In the genomic region with DNA sequence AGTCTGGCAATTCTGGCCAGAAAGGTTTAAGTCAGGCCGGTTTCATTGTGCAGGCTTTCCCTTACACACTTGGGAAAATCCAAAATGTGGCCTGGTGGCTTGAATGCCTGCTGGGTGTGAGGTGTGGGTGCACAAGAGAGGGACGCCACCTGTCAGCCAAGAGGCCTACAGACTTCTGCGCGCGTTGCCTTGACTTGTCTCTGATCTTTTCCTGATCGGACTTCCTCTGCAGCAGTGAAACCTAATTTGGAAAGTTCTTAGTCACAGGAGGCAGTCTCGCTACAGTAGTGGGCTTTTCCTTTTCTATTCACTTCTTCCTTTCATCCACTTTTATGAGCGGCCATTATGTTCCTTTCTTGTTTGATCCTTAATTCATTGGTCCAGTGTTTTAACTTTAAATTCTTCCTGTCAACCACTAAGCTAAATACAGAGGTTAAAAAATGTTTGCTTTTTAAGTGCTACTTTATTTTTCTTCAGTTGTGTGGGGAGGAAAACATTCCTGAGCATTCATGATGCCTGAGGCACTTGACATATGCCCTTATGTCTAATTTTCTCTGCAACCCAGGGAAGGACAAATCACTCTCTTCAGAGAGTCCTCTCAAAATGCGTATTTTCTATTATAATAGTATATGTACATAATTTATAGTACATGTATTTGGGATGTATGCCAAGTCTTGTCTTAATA, we compare ENCODE assay signal across 16 cellular contexts.
DNase-seq lines count a peak whose midpoint lies in the region; ATAC-seq, FAIRE-seq and TF ChIP-seq lines count a peak whose summit lies in the region.
"Had no signal": no experiment of that assay in that cellular context is flagged by ENCODE, and none has a peak within 500 bp of the region (broad histone marks: within the 10 kb centered on the region; RNA-seq: fewer than 3 reads in every experiment).

No MANE protein-coding gene starts in this region.

- H3K4me1 ChIP-seq in left ventricle myocardium inferior = peaks cover 87% of the 10 kb centered on the region
- H3K4me1 ChIP-seq in heart left ventricle = peaks cover 6 to 67% (median 42%) of the 10 kb centered on the region in 12 donors
- H3K4me1 ChIP-seq in kidney (ENCODE audit: control insufficient read depth in 1 of 2, insufficient read depth in 1 of 2, low read depth in 1 of 2, low read length in 2 of 2) = peaks cover 33 to 37% of the 10 kb centered on the region in 2 donors

- H3K9ac ChIP-seq in kidney (ENCODE audit: low read length in 2 of 2) = no peak overlapping the region

- no peak overlapping the region for H3K4me3 ChIP-seq in left ventricle myocardium inferior
- H3K4me3 ChIP-seq in heart left ventricle = no peak overlapping the region
- no peak overlapping the region for H3K4me3 ChIP-seq in kidney (ENCODE audit: low read length in 2 of 2)
- H3K4me3 ChIP-seq: esophagus muscularis mucosa, spleen had no signal

- DNase-seq in left ventricle myocardium inferior (no peak), heart left ventricle (no peak), NCI-H69 (lab: John Stamatoyannopoulos, UW) (peak; percentile 48), kidney (no peak), GM13977 (ENCODE audit: low spot score) (no peak), DMS79 (lab: John Stamatoyannopoulos, UW) (no peak), AML-193 (lab: John Stamatoyannopoulos, UW) (no peak)
- DNase-seq: activated CD8-positive, alpha-beta memory T cell treated with anti-CD3 and anti-CD28 coated beads, Interleukin-2, amount 10 ng/mL, durations not matched to agents 7 days and 5 days; aorta; NCI-H1436 treated with DMSO at 0.1 percent for 48 hours; spleen; T-helper 1 cell had no signal

- in situ Hi-C loops in GM13977 (cut with MboI; ENCODE audit: low pct_unique_long_range_greater_than_20kb, low sequenced_read_pairs, unreplicated experiment) = no loop called here

- TF ChIP-seq CTCF in left ventricle myocardium inferior (IDR thresholded peaks at IDR 0.05; ENCODE audit: borderline replicate concordance) (no peak), heart left ventricle (IDR thresholded peaks at IDR 0.05) (no peak), kidney (IDR thresholded peaks at IDR 0.05; ENCODE audit: borderline replicate concordance, extremely low read depth, insufficient read depth) (no peak), GM13977 (IDR thresholded peaks at IDR 0.05; ENCODE audit: extremely low read depth, insufficient read depth, missing control alignments) (no peak)

- H3K27me3 ChIP-seq in left ventricle myocardium inferior (ENCODE audit: low read depth) (no peaks in the 10 kb centered on the region), heart left ventricle (no peaks in the 10 kb centered on the region)
- H3K27me3 ChIP-seq: esophagus muscularis mucosa, spleen had no signal

- H3K9me3 ChIP-seq in left ventricle myocardium inferior (replicated peaks) (no peaks in the 10 kb centered on the region), heart left ventricle (no peaks in the 10 kb centered on the region), kidney (ENCODE audit: control insufficient read depth in 1 of 2, low read length in 2 of 2) (no peaks in the 10 kb centered on the region)
- H3K9me3 ChIP-seq: esophagus muscularis mucosa, spleen had no signal

- no peak for ATAC-seq in heart left ventricle
- no peak for ATAC-seq in GM18873 (IDR thresholded peaks at IDR 0.05; ENCODE audit: low FRiP score, unreplicated experiment)
- ATAC-seq: activated CD8-positive, alpha-beta memory T cell treated with anti-CD3 and anti-CD28 coated beads, Interleukin-2, amount 10 ng/mL, durations not matched to agents 7 days and 5 days; natural killer cell treated with Interleukin-12 subunit alpha and Interleukin-12 subunit beta and Interleukin-15 and Interleukin-18, amount 100 ng/mL, for 72 hours had no signal

- H3K36me3 ChIP-seq in left ventricle myocardium inferior (peaks cover 16% of the 10 kb centered on the region), heart left ventricle (peaks cover 0 to 51% (median 7%) of the 10 kb centered on the region in 9 donors), kidney (ENCODE audit: control insufficient read depth in 1 of 2, insufficient read depth in 2 of 2, low read length in 2 of 2) (peaks cover 0 to 2% of the 10 kb centered on the region in 2 donors)

- 69 to 81% (median 71%) methylated on average over 9 of the region's 9 CpGs for WGBS in heart left ventricle, 4 donors

- FAIRE-seq in kidney (lab: Jason Lieb, UNC) = no peak
- FAIRE-seq: GM19239 had no signal

- peak overlapping the region; percentile 60 for H3K27ac ChIP-seq in left ventricle myocardium inferior (replicated peaks)
- no peak overlapping the region for H3K27ac ChIP-seq in heart left ventricle
- H3K27ac ChIP-seq in kidney (ENCODE audit: low read depth in 2 of 2, low read length in 2 of 2) = peak overlapping the region; percentile 13 to 30
- H3K27ac ChIP-seq: esophagus muscularis mucosa had no signal

- intact Hi-C loops in left ventricle myocardium inferior (cut with micrococcal nuclease) = no loop called here
- intact Hi-C loops in heart left ventricle (cut with DNase I) = no loop called here
- intact Hi-C loops in kidney (cut with DNase I) = no loop called here

- TF ChIP-seq POLR2A in heart left ventricle (IDR thresholded peaks at IDR 0.05) = no peak

Comparison
In these comparisons a context has a peak if more than half of its experiments do, and no peak if none do; other contexts are left out.
1. H3K27ac ChIP-seq: peak in left ventricle myocardium inferior (single experiment) and kidney (2 of 2); none in heart left ventricle (0 of 12).